ENCODE assay signal across 31 cellular contexts in genomic region chr2:186879312-186879711, GRCh38. TPM values are rescaled to one million over a fixed set of nuclear protein-coding genes. Genes with fewer than 3 reads are reported as not detected.
"Had no signal": no experiment of that assay in that cellular context is flagged by ENCODE, and none has a peak within 500 bp of the region (broad histone marks: within the 10 kb centered on the region; RNA-seq: fewer than 3 reads in every experiment).

No MANE protein-coding gene starts in this region.

- H3K9me3 ChIP-seq: prostate gland, testis had no signal

- H3K4me3 Mint-ChIP-seq: memory B cell; mesothelial cell of epicardium; naive thymus-derived CD4-positive, alpha-beta T cell; nephron; neural progenitor cell; stimulated activated effector memory CD8-positive, alpha-beta T cell treated with anti-CD3 and anti-CD28 coated beads, Interleukin-12 subunit alpha, Interleukin-12 subunit beta, amount 100 ng/mL, for 72 hours had no signal

- H3K4me1 Mint-ChIP-seq: memory B cell; naive thymus-derived CD4-positive, alpha-beta T cell; nephron; neural progenitor cell; stimulated activated effector memory CD8-positive, alpha-beta T cell treated with anti-CD3 and anti-CD28 coated beads, Interleukin-12 subunit alpha, Interleukin-12 subunit beta, amount 100 ng/mL, for 72 hours had no signal

- H3K27ac Mint-ChIP-seq: memory B cell; mesothelial cell of epicardium; naive thymus-derived CD4-positive, alpha-beta T cell; nephron; neural progenitor cell; stimulated activated effector memory CD8-positive, alpha-beta T cell treated with anti-CD3 and anti-CD28 coated beads, Interleukin-12 subunit alpha, Interleukin-12 subunit beta, amount 100 ng/mL, for 72 hours had no signal

- ATAC-seq: heart right ventricle; left ventricle myocardium superior; lower lobe of right lung; naive thymus-derived CD4-positive, alpha-beta T cell; right cardiac atrium; stimulated activated effector memory CD8-positive, alpha-beta T cell treated with anti-CD3 and anti-CD28 coated beads, Interleukin-12 subunit alpha, Interleukin-12 subunit beta, amount 100 ng/mL, for 72 hours had no signal

- H3K4me3 ChIP-seq: dorsolateral prefrontal cortex, esophagus muscularis mucosa, heart right ventricle, lower lobe of right lung, neural progenitor cell, prostate gland, sigmoid colon, testis, tibial artery, upper lobe of left lung had no signal

- H2AFZ ChIP-seq: neural progenitor cell had no signal

- H3K27ac ChIP-seq: dorsolateral prefrontal cortex, esophagus muscularis mucosa, heart right ventricle, lower lobe of right lung, neural progenitor cell, prostate gland, sigmoid colon, testis, tibial artery, upper lobe of left lung had no signal

- H3K36me3 ChIP-seq: esophagus muscularis mucosa, heart right ventricle, lower lobe of right lung, neural progenitor cell, prostate gland, sigmoid colon, tibial artery, upper lobe of left lung had no signal

- DNase-seq: dorsolateral prefrontal cortex; effector CD4-positive, alpha-beta T cell; foreskin melanocyte; glutamatergic neuron; heart right ventricle; hippocampal formation; islet precursor cell; kidney glomerular epithelial cell; left ventricle myocardium superior; lower lobe of right lung; naive thymus-derived CD4-positive, alpha-beta T cell; right cardiac atrium; sigmoid colon; stimulated activated CD4-positive, alpha-beta T cell treated with anti-CD3 and anti-CD28 coated beads, Interleukin-2, amount 100 ng/mL, for 24 hours; stimulated activated CD4-positive, alpha-beta T cell treated with anti-CD3 and anti-CD28 coated beads, Interleukin-4, amount 100 ng/mL, for 24 hours; stimulated activated naive CD4-positive, alpha-beta T cell treated with Interleukin-2 at 50 U/mL for 16 hours; substantia nigra; testis; tibial artery; upper lobe of left lung had no signal

- H3K4me1 ChIP-seq: esophagus muscularis mucosa, lower lobe of right lung, prostate gland, sigmoid colon, testis, tibial artery, upper lobe of left lung had no signal

- H3K9ac ChIP-seq: neural progenitor cell had no signal

- H3K36me3 Mint-ChIP-seq: naive thymus-derived CD4-positive, alpha-beta T cell; stimulated activated effector memory CD8-positive, alpha-beta T cell treated with anti-CD3 and anti-CD28 coated beads, Interleukin-12 subunit alpha, Interleukin-12 subunit beta, amount 100 ng/mL, for 72 hours had no signal

- H3K4me2 ChIP-seq: neural progenitor cell had no signal

- H3K27me3 ChIP-seq: dorsolateral prefrontal cortex, esophagus muscularis mucosa, heart right ventricle, neural progenitor cell, sigmoid colon, testis, tibial artery, upper lobe of left lung had no signal

- H3K27me3 Mint-ChIP-seq: memory B cell had no signal

RNA-seq across cellular contexts. Expression of gene ZSWIM2, which starts 30.3 kb away (rescaled TPM):
- total RNA-seq: epithelial cell of proximal tubule; esophagus muscularis mucosa; heart right ventricle; left ventricle myocardium superior; lower lobe of right lung; mesothelial cell of epicardium; mucosa of gallbladder; naive thymus-derived CD4-positive, alpha-beta T cell; osteocyte; right cardiac atrium; sigmoid colon; skeletal muscle tissue; upper lobe of left lung had no signal
- polyA plus RNA-seq: heart right ventricle; naive thymus-derived CD4-positive, alpha-beta T cell; right cardiac atrium; sigmoid colon had no signal
